Comparison of ENCODE assay signal across 8 cellular contexts in the genomic region with DNA sequence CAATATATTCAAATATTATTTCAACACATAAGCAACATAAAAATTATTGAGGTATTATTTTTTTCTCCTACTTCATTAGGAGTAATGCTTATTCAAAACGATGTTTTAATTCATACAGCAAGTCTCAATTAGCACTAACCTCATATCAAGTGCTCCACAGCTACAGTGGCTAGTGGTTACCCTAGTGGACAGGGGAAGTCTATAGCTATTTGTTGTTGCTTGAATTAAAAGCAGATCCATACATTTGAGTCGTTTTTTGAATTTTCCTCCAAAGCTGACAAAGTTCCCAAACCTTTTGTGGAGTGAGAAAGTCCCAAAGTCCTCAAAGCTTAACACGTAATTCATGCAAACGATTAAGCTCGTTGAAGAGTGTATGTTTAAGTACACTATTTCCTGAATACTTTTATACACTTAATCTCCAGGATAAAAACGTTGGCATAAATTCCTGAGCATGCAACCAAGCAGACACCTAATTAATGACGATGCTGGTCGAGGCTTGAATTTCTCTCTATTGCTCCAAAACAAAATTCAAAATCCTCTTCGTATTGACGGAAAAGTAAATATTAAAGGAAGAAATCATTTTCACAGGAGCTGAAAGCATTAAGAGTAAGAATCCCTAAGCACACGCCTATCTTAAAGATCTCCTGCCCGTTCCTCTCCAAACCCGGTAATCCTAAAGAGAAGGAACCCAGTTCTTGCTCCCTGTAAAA.
DNase-seq lines count a peak whose midpoint lies in the region; ATAC-seq and TF ChIP-seq lines count a peak whose summit lies in the region.

No MANE protein-coding gene starts in this region.

- no peaks in the 10 kb centered on the region for H3K9me3 ChIP-seq in OCI-LY3 (ENCODE audit: insufficient read depth, low read length)
- no peaks in the 10 kb centered on the region for H3K9me3 ChIP-seq in duodenal mucosa (ENCODE audit: control insufficient read depth in 1 of 2, low read length in 2 of 2)

- no peaks in the 10 kb centered on the region for H3K36me3 Mint-ChIP-seq in nephron (ENCODE audit: low read depth)

- peak overlapping the region; percentile 96 for H3K9ac ChIP-seq in OCI-LY3 (ENCODE audit: low read length)
- H3K9ac ChIP-seq in duodenal mucosa (ENCODE audit: low read depth in 1 of 2, low read length in 2 of 2), result peak overlapping the region; percentile 80 to 88

- H3K27me3 Mint-ChIP-seq in nephron (ENCODE audit: low read depth), result peaks cover 40% of the 10 kb centered on the region

- H3K4me3 Mint-ChIP-seq in nephron, result peak overlapping the region; percentile 87 to 97 (median 94)

- H3K36me3 ChIP-seq in OCI-LY3 (replicated peaks; ENCODE audit: low read depth, low read length), result peaks cover 15% of the 10 kb centered on the region
- H3K36me3 ChIP-seq in duodenal mucosa (ENCODE audit: control insufficient read depth in 1 of 2, insufficient read depth in 2 of 2, low read length in 2 of 2), result no peaks in the 10 kb centered on the region

- peak overlapping the region; percentile 55 to 86 (median 85) for H3K27ac Mint-ChIP-seq in nephron

- H3K4me2 ChIP-seq in OCI-LY3 (ENCODE audit: low read length), result peak overlapping the region; percentile 81

- no peak overlapping the region for H2AFZ ChIP-seq in OCI-LY3 (ENCODE audit: low read depth, low read length)

- H3K27ac ChIP-seq in OCI-LY3 (ENCODE audit: low read length) (peak overlapping the region; percentile 93), duodenal mucosa (ENCODE audit: low read depth, low read length) (peak overlapping the region; percentile 34)

- TF ChIP-seq CTCF in GM12864 (IDR thresholded peaks at IDR 0.05; ENCODE audit: low read depth, low read length, missing control alignments) (peak; percentile 13), OCI-LY3 (IDR thresholded peaks at IDR 0.05; ENCODE audit: low read depth, low read length) (peak; percentile 8; the same call in 1 of the 2 replicates), nephron (IDR thresholded peaks at IDR 0.05; ENCODE audit: unreplicated experiment in 3 of 3) (peak in 1 of 3 experiments; percentile 10), GM13976 (IDR thresholded peaks at IDR 0.05; ENCODE audit: borderline replicate concordance, control extremely low read depth, extremely low read depth, insufficient read depth, missing control alignments) (no peak)

- peaks cover 32% of the 10 kb centered on the region for H4K20me1 ChIP-seq in OCI-LY3 (ENCODE audit: insufficient read depth, low read length)

- no peaks in the 10 kb centered on the region for H3K9me3 Mint-ChIP-seq in nephron

- peaks cover 16% of the 10 kb centered on the region for H3K4me1 Mint-ChIP-seq in nephron

- ATAC-seq in HG02938 (IDR thresholded peaks at IDR 0.05; ENCODE audit: unreplicated experiment), result no peak

- H3K4me3 ChIP-seq in GM12864 (ENCODE audit: low read depth, low read length) (peak overlapping the region; percentile 95), OCI-LY3 (ENCODE audit: low read length) (peak overlapping the region; percentile 87), duodenal mucosa (ENCODE audit: low read depth in 1 of 2, low read length in 2 of 2) (peak overlapping the region; percentile 94 to 95)

- H3K27me3 ChIP-seq in OCI-LY3 (ENCODE audit: low read depth, low read length) (peaks cover 10% of the 10 kb centered on the region; the same call in 1 of the 2 replicates), duodenal mucosa (ENCODE audit: control insufficient read depth in 1 of 2, insufficient read depth in 2 of 2, low read length in 2 of 2) (no peaks in the 10 kb centered on the region)

- H3K4me1 ChIP-seq in OCI-LY3 (ENCODE audit: low read length), result peaks cover 44% of the 10 kb centered on the region
- peaks cover 10 to 30% of the 10 kb centered on the region in 2 donors for H3K4me1 ChIP-seq in duodenal mucosa (ENCODE audit: control insufficient read depth in 1 of 2, insufficient read depth in 2 of 2, low read length in 2 of 2)

- in situ Hi-C loops in GM13976 (cut with MboI; ENCODE audit: low sequenced_read_pairs, unreplicated experiment), result no loop called here

- DNase-seq in GM12864 (ENCODE audit: low read depth) (no peak), NCI-H2081 treated with DMSO at 0.1 percent for 48 hours (lab: John Stamatoyannopoulos, UW) (no peak), GM13976 (ENCODE audit: low spot score) (no peak), amniotic stem cell (lab: John Stamatoyannopoulos, UW) (no peak)

- peaks cover 60% of the 10 kb centered on the region for H3K79me2 ChIP-seq in OCI-LY3 (ENCODE audit: low read length)
